Comparison of ENCODE assay signal across 9 cellular contexts in the genomic region with DNA sequence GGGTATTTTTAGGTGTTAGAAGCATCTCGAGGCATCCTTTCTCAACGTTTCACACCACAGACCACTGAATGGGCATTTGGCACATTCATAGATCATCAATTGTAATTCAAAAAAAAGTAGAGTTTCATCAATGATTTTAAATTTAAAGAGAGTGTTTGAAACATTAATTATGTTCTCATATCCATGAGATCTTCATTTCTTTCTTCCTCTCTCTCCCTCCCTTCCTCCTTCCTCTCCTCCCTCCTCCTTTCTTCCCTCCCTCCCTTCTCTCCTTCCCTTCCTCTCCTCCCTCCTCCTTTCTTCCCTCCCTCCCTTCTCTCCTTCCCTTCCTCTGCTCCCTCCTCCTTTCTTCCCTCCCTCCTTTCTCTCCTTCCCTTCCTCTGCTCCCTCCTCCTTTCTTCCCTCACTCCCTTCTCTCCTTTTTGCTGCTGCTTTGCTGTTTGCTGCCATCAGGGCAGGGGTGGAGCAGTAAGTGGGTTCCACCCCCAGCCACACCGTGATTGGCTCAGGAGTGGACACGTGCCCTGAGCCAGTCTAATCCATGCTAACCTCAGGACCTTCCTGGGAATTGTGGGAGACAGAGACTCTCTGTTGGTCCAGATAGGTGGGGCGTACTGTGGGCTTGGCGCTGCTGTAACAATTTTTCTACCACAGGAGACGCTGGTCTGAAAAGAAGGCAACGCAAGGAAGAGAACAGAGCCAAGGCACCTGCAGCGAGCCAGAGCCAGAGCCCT. TPM values are rescaled to one million over a fixed set of nuclear protein-coding genes. Genes with fewer than 3 reads are reported as not detected.
DNase-seq lines count a peak whose midpoint lies in the region; ATAC-seq and TF ChIP-seq lines count a peak whose summit lies in the region.
"Had no signal": no experiment of that assay in that cellular context is flagged by ENCODE, and none has a peak within 500 bp of the region (broad histone marks: within the 10 kb centered on the region; RNA-seq: fewer than 3 reads in every experiment).

No MANE protein-coding gene starts in this region.

- peak; percentile 92 for ATAC-seq in omental fat pad (ENCODE audit: low FRiP score)
- ATAC-seq in GM18867 (IDR thresholded peaks at IDR 0.05; ENCODE audit: unreplicated experiment), result no peak
- ATAC-seq in GM18519 (IDR thresholded peaks at IDR 0.05; ENCODE audit: low FRiP score, unreplicated experiment), result no peak

- peaks cover 44% of the 10 kb centered on the region for H3K27me3 Mint-ChIP-seq in nephron progenitor cell (ENCODE audit: low read depth, poor library complexity)

- DNase-seq in NOMO-1 treated with DMSO at 0.1 percent for 48 hours (lab: John Stamatoyannopoulos, UW; ENCODE audit: unreplicated experiment) (peak; percentile 23), NOMO-1 treated with dmso at 0.1 percent for 144 hours (lab: John Stamatoyannopoulos, UW; ENCODE audit: unreplicated experiment) (no peak), SK-MEL-5 (ENCODE audit: low read depth, low spot score) (peak; percentile 98), fibroblast of the aortic adventitia (ENCODE audit: low read depth) (peak; percentile 92), omental fat pad (ENCODE audit: low spot score) (no peak), nephron progenitor cell (no peak)

- no peak overlapping the region for H3K27ac Mint-ChIP-seq in nephron progenitor cell

- in situ Hi-C loops in SK-MEL-5 (cut with HindIII; ENCODE audit: low pct_unique_long_range_greater_than_20kb, low sequenced_read_pairs), result no loop called here

- TF ChIP-seq CTCF in fibroblast of the aortic adventitia (IDR thresholded peaks at IDR 0.05; ENCODE audit: insufficient read depth, low read length) (peak; percentile 39), omental fat pad (IDR thresholded peaks at IDR 0.05) (no peak), nephron progenitor cell (IDR thresholded peaks at IDR 0.05) (no peak)

- peaks cover 19% of the 10 kb centered on the region for H3K4me1 Mint-ChIP-seq in nephron progenitor cell

- no peaks in the 10 kb centered on the region for H3K36me3 Mint-ChIP-seq in nephron progenitor cell (ENCODE audit: low read depth)

- H3K4me3 ChIP-seq in fibroblast of the aortic adventitia (ENCODE audit: low read depth, low read length), result peak overlapping the region; percentile 52
- H3K4me3 ChIP-seq: BLaER1 treated with 17β-estradiol and CSF1 and Interleukin-3, amounts not matched to agents 10 nM and 100 nM had no signal

- H3K9me3 Mint-ChIP-seq in nephron progenitor cell, result no peaks in the 10 kb centered on the region

- no peak overlapping the region for H3K4me3 Mint-ChIP-seq in nephron progenitor cell

RNA-seq across cellular contexts. Expression of gene APOBEC3A, which starts 33.8 kb away (rescaled TPM):
- total RNA-seq in SK-MEL-5 (2014; rRNA removed; shearing (Covaris generic)), result not detected in 2 replicates
- not detected in 2 replicates for polyA plus RNA-seq in SK-MEL-5 (2015; cell fraction: cytosol; rRNA removed)
- polyA plus RNA-seq in SK-MEL-5 (2015; cell fraction: nucleus; rRNA removed), result not detected in 2 replicates
- not detected in 2 replicates for total RNA-seq in fibroblast of the aortic adventitia (ENCODE audit: low replicate concordance)
- total RNA-seq in omental fat pad, result 10 to 100 TPM in 1 of 4 donors, 1 to 10 TPM in 3; 2.7 to 47.4 (median 4.9) TPM

RNA-seq across cellular contexts. Expression of gene CBX6, which starts 51.6 kb away (rescaled TPM):
- 38.1 and 40.7 TPM in 2 replicates for total RNA-seq in SK-MEL-5 (2014; rRNA removed; shearing (Covaris generic))
- polyA plus RNA-seq in SK-MEL-5 (2015; cell fraction: cytosol; rRNA removed), result 46.1 and 54.1 TPM in 2 replicates
- 67.4 and 68.8 TPM in 2 replicates for polyA plus RNA-seq in SK-MEL-5 (2015; cell fraction: nucleus; rRNA removed)
- 50.7 and 87.7 TPM in 2 replicates for total RNA-seq in fibroblast of the aortic adventitia (ENCODE audit: low replicate concordance)
- 10 to 100 TPM; 27.4 to 59.6 (median 34.9) TPM for total RNA-seq in omental fat pad

RNA-seq across cellular contexts. Expression of gene APOBEC3B, which starts 58.5 kb away (rescaled TPM):
- total RNA-seq in SK-MEL-5 (2014; rRNA removed; shearing (Covaris generic)), result 3.8 and 4.3 TPM in 2 replicates
- polyA plus RNA-seq in SK-MEL-5 (2015; cell fraction: cytosol; rRNA removed), result 37.7 and 43.4 TPM in 2 replicates
- 13.0 and 15.8 TPM in 2 replicates for polyA plus RNA-seq in SK-MEL-5 (2015; cell fraction: nucleus; rRNA removed)
- 0.90 and 6.8 TPM in 2 replicates for total RNA-seq in fibroblast of the aortic adventitia (ENCODE audit: low replicate concordance)
- 1 to 10 TPM in 2 of 4 donors, not detected in 2; 1.1 to 2.2 TPM for total RNA-seq in omental fat pad

Comparison
In these comparisons a context has a peak if more than half of its experiments do, and no peak if none do; other contexts are left out.
1. DNase-seq: peak in NOMO-1 treated with DMSO at 0.1 percent for 48 hours (single experiment), SK-MEL-5 (single experiment) and fibroblast of the aortic adventitia (single experiment); none in NOMO-1 treated with dmso at 0.1 percent for 144 hours (single experiment), omental fat pad (single experiment) and nephron progenitor cell (single experiment).